ENCODE assay signal across 8 cellular contexts in the genomic region with DNA sequence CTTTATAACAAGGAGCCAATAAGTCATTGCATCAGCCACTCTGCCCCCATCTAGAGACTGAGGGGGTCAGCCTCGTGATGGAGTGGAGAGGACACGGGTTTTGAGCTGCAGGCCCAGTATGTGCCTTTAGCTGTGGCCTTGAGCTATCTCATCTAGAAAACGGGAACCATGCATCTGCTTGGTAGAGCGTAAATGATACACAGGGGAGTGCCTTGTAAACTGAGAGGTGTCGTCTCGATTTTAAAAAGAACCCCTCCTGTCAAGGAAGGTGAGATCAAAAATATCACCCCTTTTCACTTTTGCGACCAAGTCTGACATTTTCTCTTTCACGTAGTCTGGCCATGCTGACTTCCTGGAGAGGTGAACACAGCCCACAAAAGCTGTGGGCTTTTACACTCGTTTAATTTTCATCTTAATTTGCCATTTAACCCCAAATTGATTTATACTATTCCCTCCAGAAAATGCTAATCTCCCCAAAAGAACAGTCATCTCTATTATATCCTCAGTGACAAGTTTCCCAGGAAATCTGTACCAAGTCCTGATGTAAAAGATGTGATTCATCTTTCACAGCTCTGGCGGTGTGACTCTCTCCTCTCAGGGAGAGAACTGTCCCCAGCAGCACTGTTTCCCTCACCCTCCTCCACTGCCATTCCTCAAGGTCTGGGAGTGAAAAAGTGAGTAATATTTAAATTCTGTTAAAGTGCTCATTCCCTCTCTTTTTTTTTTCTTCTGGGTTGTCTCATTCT. TPM values are rescaled to one million over a fixed set of nuclear protein-coding genes. Genes with fewer than 3 reads are reported as not detected.
DNase-seq lines count a peak whose midpoint lies in the region; ATAC-seq, FAIRE-seq and TF ChIP-seq lines count a peak whose summit lies in the region.

No MANE protein-coding gene starts in this region.

- intact Hi-C loops in CD14-positive monocyte (cut with micrococcal nuclease): no loop called here
- intact Hi-C loops in stomach (cut with DNase I; ENCODE audit: low total_unique reads): no loop called here
- intact Hi-C loops in psoas muscle (cut with DNase I): no loop called here

- TF ChIP-seq POLR2A in H54 (IDR thresholded peaks at IDR 0.05; ENCODE audit: low read depth, low read length) (no peak), stomach (IDR thresholded peaks at IDR 0.05) (no peak)

- peaks cover 12 to 16% of the 10 kb centered on the region in 2 donors for H3K36me3 Mint-ChIP-seq in CD14-positive monocyte

- FAIRE-seq in GM18507 (lab: Jason Lieb, UNC): peak; percentile 97
- peak; percentile 79 for FAIRE-seq in H54 (lab: Jason Lieb, UNC)

- H4K20me1 ChIP-seq in OCI-LY1 (ENCODE audit: insufficient read depth, low read length): no peaks in the 10 kb centered on the region

- ATAC-seq in psoas muscle: no peak

- H3K4me1 Mint-ChIP-seq in CD14-positive monocyte: peaks cover 23% of the 10 kb centered on the region

- H3K4me3 ChIP-seq in OCI-LY1 (ENCODE audit: low read depth, low read length, poor library complexity, severe bottlenecking) (no peak overlapping the region), foreskin fibroblast (ENCODE audit: low read depth in 1 of 2, low read length in 2 of 2) (no peak overlapping the region), stomach (no peak overlapping the region), psoas muscle (no peak overlapping the region)

- H3K79me2 ChIP-seq in OCI-LY1 (ENCODE audit: insufficient read depth, low read length): no peaks in the 10 kb centered on the region

- H3K9me3 Mint-ChIP-seq in CD14-positive monocyte: no peaks in the 10 kb centered on the region

- peak overlapping the region; percentile 37; the same call in 1 of the 2 replicates for H3K9ac ChIP-seq in OCI-LY1 (ENCODE audit: low read length)

- H3K4me1 ChIP-seq in OCI-LY1 (ENCODE audit: insufficient read depth, low read length, severe bottlenecking): peaks cover 45% of the 10 kb centered on the region
- peaks cover 0 to 15% (median 0%) of the 10 kb centered on the region in 4 donors for H3K4me1 ChIP-seq in stomach
- H3K4me1 ChIP-seq in psoas muscle: no peaks in the 10 kb centered on the region

- no peaks in the 10 kb centered on the region for H3K36me3 ChIP-seq in OCI-LY1 (ENCODE audit: insufficient read depth, low read length)
- no peaks in the 10 kb centered on the region for H3K36me3 ChIP-seq in stomach
- H3K36me3 ChIP-seq in psoas muscle (ENCODE audit: insufficient read depth in 1 of 2, low read depth in 1 of 2): peaks cover 0 to 14% of the 10 kb centered on the region in 2 donors

- H3K27ac Mint-ChIP-seq in CD14-positive monocyte: peak overlapping the region in 2 of 7 donors; percentile 34 to 67

- H3K27me3 ChIP-seq in OCI-LY1 (ENCODE audit: insufficient read depth, low read length) (no peaks in the 10 kb centered on the region), stomach (no peaks in the 10 kb centered on the region), psoas muscle (ENCODE audit: insufficient read depth in 3 of 3, low read length in 2 of 3) (no peaks in the 10 kb centered on the region)

- H3F3A ChIP-seq in OCI-LY1 (ENCODE audit: insufficient read depth, low read length): no peaks in the 10 kb centered on the region

- H3K9me3 ChIP-seq in OCI-LY1 (ENCODE audit: low read length) (no peaks in the 10 kb centered on the region), stomach (no peaks in the 10 kb centered on the region), psoas muscle (no peaks in the 10 kb centered on the region)

- WGBS in stomach, 5 donors: 77 to 85% (median 83%) methylated on average over 10 of the region's 10 CpGs
- 82 to 85% (median 82%) methylated on average over 10 of the region's 10 CpGs for WGBS in psoas muscle, 3 donors

- DNase-seq in GM18507 (ENCODE audit: extremely low spot score, insufficient read length, low read depth): no peak
- peak; percentile 42 for DNase-seq in H54 (ENCODE audit: insufficient read length, low spot score)
- DNase-seq in foreskin fibroblast: peak; percentile 49 to 54
- DNase-seq in CD14-positive monocyte (ENCODE audit: low spot score): no peak
- DNase-seq in NCI-H1092 treated with DMSO at 0.1 percent for 48 hours (lab: John Stamatoyannopoulos, UW): no peak
- DNase-seq in stomach: no peak
- DNase-seq in psoas muscle: no peak

- no peak overlapping the region for H3K4me3 Mint-ChIP-seq in CD14-positive monocyte

- peak overlapping the region; percentile 47 for H3K4me2 ChIP-seq in OCI-LY1 (ENCODE audit: low read length)

- H3K9me2 ChIP-seq in OCI-LY1 (ENCODE audit: low read depth, low read length): no peaks in the 10 kb centered on the region

- peak overlapping the region; percentile 78 for H2AFZ ChIP-seq in OCI-LY1 (ENCODE audit: low read length)

- peaks cover 0 to 1% (median 0%) of the 10 kb centered on the region in 3 donors for H3K27me3 Mint-ChIP-seq in CD14-positive monocyte (ENCODE audit: low read depth in 3 of 3)

- peak overlapping the region; percentile 60 for H3K27ac ChIP-seq in OCI-LY1 (ENCODE audit: low read depth, low read length, poor library complexity, severe bottlenecking)
- H3K27ac ChIP-seq in stomach: peak overlapping the region in 1 of 5 donors; percentile 22
- H3K27ac ChIP-seq in psoas muscle: no peak overlapping the region

- no peak for TF ChIP-seq EP300 in stomach (IDR thresholded peaks at IDR 0.05)

- TF ChIP-seq CTCF in OCI-LY1 (IDR thresholded peaks at IDR 0.05; ENCODE audit: low read length) (no peak), foreskin fibroblast (IDR thresholded peaks at IDR 0.05; ENCODE audit: low read depth, low read length) (no peak), CD14-positive monocyte (IDR thresholded peaks at IDR 0.05) (no peak), stomach (IDR thresholded peaks at IDR 0.05) (no peak), psoas muscle (IDR thresholded peaks at IDR 0.05) (no peak)

RNA-seq across cellular contexts. Expression of a gene that starts 30.6 kb away (rescaled TPM):
- polyA plus RNA-seq in CD14-positive monocyte (1 to 10 TPM; 3.4 to 3.5 TPM), stomach (1 to 10 TPM; 4.5 to 9.8 (median 4.9) TPM), psoas muscle (1 to 10 TPM; 4.6 to 8.2 (median 8.0) TPM)
- total RNA-seq in stomach (10 to 100 TPM in 2 of 5 donors, 1 to 10 TPM in 2, not detected in 1; 1.3 to 11.6 (median 7.7) TPM), psoas muscle (1 to 10 TPM; 1.8 to 6.3 (median 3.3) TPM)

Comparison
In these comparisons a context has a peak if more than half of its experiments do, and no peak if none do; other contexts are left out.
1. DNase-seq: peak in H54 (single experiment) and foreskin fibroblast (2 of 2); none in GM18507 (single experiment), CD14-positive monocyte (single experiment), NCI-H1092 treated with DMSO at 0.1 percent for 48 hours (single experiment), stomach (single experiment) and psoas muscle (0 of 2).